In the genomic region with DNA sequence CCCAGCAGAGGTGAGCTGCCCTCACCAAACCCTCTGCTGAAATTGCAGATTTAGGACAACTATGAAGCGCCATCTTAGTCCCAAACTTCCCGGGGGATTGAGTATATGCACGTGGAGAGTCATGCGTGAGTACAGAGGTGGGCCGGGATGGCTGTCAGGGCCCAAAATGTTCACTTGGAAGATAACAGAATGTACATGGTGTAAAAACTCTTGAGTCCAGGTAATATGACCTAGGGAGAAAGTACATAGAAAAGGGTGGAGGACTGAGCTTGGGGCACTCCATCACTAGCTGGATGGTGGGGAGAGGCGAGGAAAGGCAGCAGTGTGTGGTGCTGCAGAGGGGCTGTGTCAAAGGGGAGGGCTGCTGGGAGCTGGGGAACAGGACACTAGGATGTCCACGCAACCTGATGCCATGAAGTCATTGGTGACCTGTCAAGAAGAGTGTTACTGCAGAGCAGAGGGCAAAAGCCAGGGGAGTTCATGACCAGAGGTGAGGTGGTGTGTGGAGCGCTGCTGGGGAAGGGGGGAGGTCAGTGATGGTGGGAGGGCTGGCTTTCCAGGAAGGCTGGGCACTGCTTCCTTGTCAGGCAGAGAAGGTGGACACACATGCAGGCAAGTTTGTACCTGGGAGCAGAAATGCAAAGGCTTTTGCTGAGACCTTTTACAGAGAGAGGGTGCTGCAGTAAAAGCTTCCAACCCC, we compare ENCODE assay signal across 26 cellular contexts.
"Had no signal": no experiment of that assay in that cellular context is flagged by ENCODE, and none has a peak within 500 bp of the region (broad histone marks: within the 10 kb centered on the region; RNA-seq: fewer than 3 reads in every experiment).

No MANE protein-coding gene starts in this region.

- H3K4me1 ChIP-seq: left ventricle myocardium inferior, parathyroid adenoma, right atrium auricular region, testis had no signal

- H3K27me3 Mint-ChIP-seq: activated CD4-positive, alpha-beta memory T cell treated with anti-CD3 and anti-CD28 coated beads, Interleukin-2, amount 10 ng/mL, durations not matched to agents 7 days and 5 days; activated CD4-positive, alpha-beta T cell treated with anti-CD3 and anti-CD28 coated beads, Interleukin-2, amount 10 ng/mL, durations not matched to agents 7 days and 5 days; activated naive CD4-positive, alpha-beta T cell treated with anti-CD3 and anti-CD28 coated beads, Interleukin-2, amount 10 ng/mL, durations not matched to agents 7 days and 5 days; activated T-cell treated with anti-CD3 and anti-CD28 coated beads, Interleukin-2, amount 50 U/mL, for 24 hours; dendritic cell treated with granulocyte-macrophage colony-stimulating factor and Interleukin-4, amounts not matched to agents 40 ng/mL and 50 ng/mL, for 4 days; natural killer cell treated with Interleukin-12 subunit alpha and Interleukin-12 subunit beta and Interleukin-15 and Interleukin-18, amount 100 ng/mL, for 72 hours had no signal

- H3K36me3 Mint-ChIP-seq: activated naive CD4-positive, alpha-beta T cell treated with anti-CD3 and anti-CD28 coated beads, Interleukin-2, amount 10 ng/mL, durations not matched to agents 7 days and 5 days; natural killer cell treated with Interleukin-12 subunit alpha and Interleukin-12 subunit beta and Interleukin-15 and Interleukin-18, amount 100 ng/mL, for 72 hours; WTC11 had no signal

- H3K4me1 Mint-ChIP-seq: activated CD4-positive, alpha-beta memory T cell treated with anti-CD3 and anti-CD28 coated beads, Interleukin-2, amount 10 ng/mL, durations not matched to agents 7 days and 5 days; activated CD4-positive, alpha-beta T cell treated with anti-CD3 and anti-CD28 coated beads, Interleukin-2, amount 10 ng/mL, durations not matched to agents 7 days and 5 days; activated naive CD4-positive, alpha-beta T cell treated with anti-CD3 and anti-CD28 coated beads, Interleukin-2, amount 10 ng/mL, durations not matched to agents 7 days and 5 days; WTC11 had no signal

- DNase-seq: activated CD4-positive, alpha-beta memory T cell treated with anti-CD3 and anti-CD28 coated beads, Interleukin-2, amount 10 ng/mL, durations not matched to agents 7 days and 5 days; activated CD4-positive, alpha-beta T cell treated with anti-CD3 and anti-CD28 coated beads for 1 hour; activated CD4-positive, alpha-beta T cell treated with anti-CD3 and anti-CD28 coated beads, Interleukin-2, amount 10 ng/mL, durations not matched to agents 7 days and 5 days; activated CD8-positive, alpha-beta memory T cell treated with anti-CD3 and anti-CD28 coated beads, Interleukin-2, amount 50 U/mL, for 48 hours; activated naive CD4-positive, alpha-beta T cell treated with anti-CD3 and anti-CD28 coated beads, Interleukin-2, amount 10 ng/mL, durations not matched to agents 7 days and 5 days; activated T-cell treated with anti-CD3 and anti-CD28 coated beads, Interleukin-2, amount 50 U/mL, for 24 hours; amniotic stem cell; brain microvascular endothelial cell; caudate nucleus; left ventricle myocardium inferior; mesendoderm; mucosa of descending colon; nucleus accumbens; stimulated activated CD4-positive, alpha-beta T cell treated with anti-CD3 and anti-CD28 coated beads, Interleukin-2, amount 100 ng/mL, for 48 hours; stimulated activated naive CD4-positive, alpha-beta T cell treated with Interleukin-2 at 50 U/mL for 16 hours; T-helper 2 cell; testis; trophoblast cell had no signal

- H3K27ac Mint-ChIP-seq: activated CD4-positive, alpha-beta memory T cell treated with anti-CD3 and anti-CD28 coated beads, Interleukin-2, amount 10 ng/mL, durations not matched to agents 7 days and 5 days; activated CD4-positive, alpha-beta T cell treated with anti-CD3 and anti-CD28 coated beads, Interleukin-2, amount 10 ng/mL, durations not matched to agents 7 days and 5 days; activated naive CD4-positive, alpha-beta T cell treated with anti-CD3 and anti-CD28 coated beads, Interleukin-2, amount 10 ng/mL, durations not matched to agents 7 days and 5 days; activated T-cell treated with anti-CD3 and anti-CD28 coated beads, Interleukin-2, amount 50 U/mL, for 24 hours; dendritic cell treated with granulocyte-macrophage colony-stimulating factor and Interleukin-4, amounts not matched to agents 40 ng/mL and 50 ng/mL, for 4 days; natural killer cell treated with Interleukin-12 subunit alpha and Interleukin-12 subunit beta and Interleukin-15 and Interleukin-18, amount 100 ng/mL, for 72 hours; WTC11 had no signal

- H3K4me3 Mint-ChIP-seq: activated CD4-positive, alpha-beta memory T cell treated with anti-CD3 and anti-CD28 coated beads, Interleukin-2, amount 10 ng/mL, durations not matched to agents 7 days and 5 days; activated CD4-positive, alpha-beta T cell treated with anti-CD3 and anti-CD28 coated beads, Interleukin-2, amount 10 ng/mL, durations not matched to agents 7 days and 5 days; activated naive CD4-positive, alpha-beta T cell treated with anti-CD3 and anti-CD28 coated beads, Interleukin-2, amount 10 ng/mL, durations not matched to agents 7 days and 5 days; activated T-cell treated with anti-CD3 and anti-CD28 coated beads, Interleukin-2, amount 50 U/mL, for 24 hours; dendritic cell treated with granulocyte-macrophage colony-stimulating factor and Interleukin-4, amounts not matched to agents 40 ng/mL and 50 ng/mL, for 4 days; natural killer cell treated with Interleukin-12 subunit alpha and Interleukin-12 subunit beta and Interleukin-15 and Interleukin-18, amount 100 ng/mL, for 72 hours; WTC11 had no signal

- H3K4me3 ChIP-seq: left ventricle myocardium inferior, lung, mucosa of descending colon, right atrium auricular region, testis, vagina had no signal

- H3K36me3 ChIP-seq: brain microvascular endothelial cell, left ventricle myocardium inferior, right atrium auricular region, vagina had no signal

- H3K9me3 Mint-ChIP-seq: activated CD4-positive, alpha-beta memory T cell treated with anti-CD3 and anti-CD28 coated beads, Interleukin-2, amount 10 ng/mL, durations not matched to agents 7 days and 5 days; activated CD4-positive, alpha-beta T cell treated with anti-CD3 and anti-CD28 coated beads, Interleukin-2, amount 10 ng/mL, durations not matched to agents 7 days and 5 days; activated naive CD4-positive, alpha-beta T cell treated with anti-CD3 and anti-CD28 coated beads, Interleukin-2, amount 10 ng/mL, durations not matched to agents 7 days and 5 days; activated T-cell treated with anti-CD3 and anti-CD28 coated beads, Interleukin-2, amount 50 U/mL, for 24 hours; dendritic cell treated with granulocyte-macrophage colony-stimulating factor and Interleukin-4, amounts not matched to agents 40 ng/mL and 50 ng/mL, for 4 days; natural killer cell treated with Interleukin-12 subunit alpha and Interleukin-12 subunit beta and Interleukin-15 and Interleukin-18, amount 100 ng/mL, for 72 hours; WTC11 had no signal

- ATAC-seq: mucosa of descending colon; natural killer cell treated with Interleukin-12 subunit alpha and Interleukin-12 subunit beta and Interleukin-15 and Interleukin-18, amount 100 ng/mL, for 72 hours; SK-N-SH treated with all-trans-retinoic acid at 6 μM for 48 hours; WTC11 had no signal

- H3K27ac ChIP-seq: brain microvascular endothelial cell, left ventricle myocardium inferior, parathyroid adenoma, right atrium auricular region, testis, vagina had no signal

- H3K27me3 ChIP-seq: brain microvascular endothelial cell, right atrium auricular region, testis, vagina had no signal

- H3K9me3 ChIP-seq: left ventricle myocardium inferior, mucosa of descending colon, right atrium auricular region, testis, vagina had no signal
